In genomic region chr3:183870563-183870962, GRCh38 we compare ENCODE assay signal across 17 cellular contexts.
"Had no signal": no experiment of that assay in that cellular context is flagged by ENCODE, and none has a peak within 500 bp of the region (broad histone marks: within the 10 kb centered on the region; RNA-seq: fewer than 3 reads in every experiment).

No MANE protein-coding gene starts in this region.

- H3K27ac ChIP-seq: colonic mucosa, esophagus muscularis mucosa, thyroid gland had no signal

- H3K4me1 ChIP-seq: colonic mucosa, thyroid gland had no signal

- H3K4me3 ChIP-seq: colonic mucosa, esophagus muscularis mucosa, lung, thyroid gland had no signal

- ATAC-seq: activated CD4-positive, CD25-positive, alpha-beta regulatory T cell treated with anti-CD3 and anti-CD28 coated beads, Interleukin-2, amount 50 U/mL, for 24 hours; activated CD8-positive, alpha-beta memory T cell treated with anti-CD3 and anti-CD28 coated beads, Interleukin-2, amount 10 ng/mL, durations not matched to agents 7 days and 5 days had no signal

- DNase-seq: activated CD8-positive, alpha-beta memory T cell treated with anti-CD3 and anti-CD28 coated beads, Interleukin-2, amount 10 ng/mL, durations not matched to agents 7 days and 5 days; activated T-cell treated with anti-CD3 and anti-CD28 coated beads, Interleukin-2, amount 50 U/mL, for 48 hours; amniotic stem cell; caudate nucleus; colonic mucosa; effector CD4-positive, alpha-beta T cell; islet precursor cell; naive B cell; nucleus accumbens; posterior cingulate gyrus; retina; stimulated activated CD4-positive, alpha-beta T cell treated with anti-CD3 and anti-CD28 coated beads, Interleukin-12 subunit alpha, Interleukin-12 subunit beta, amount 100 ng/mL, for 4 hours; stimulated activated CD4-positive, alpha-beta T cell treated with anti-CD3 and anti-CD28 coated beads, Interleukin-2, amount 100 ng/mL, for 24 hours; thyroid gland had no signal

- H3K27me3 ChIP-seq: colonic mucosa, esophagus muscularis mucosa, thyroid gland had no signal

- H3K27ac Mint-ChIP-seq: activated CD8-positive, alpha-beta memory T cell treated with anti-CD3 and anti-CD28 coated beads, Interleukin-2, amount 10 ng/mL, durations not matched to agents 7 days and 5 days had no signal

- H3K4me3 Mint-ChIP-seq: activated CD8-positive, alpha-beta memory T cell treated with anti-CD3 and anti-CD28 coated beads, Interleukin-2, amount 10 ng/mL, durations not matched to agents 7 days and 5 days had no signal

- H3K27me3 Mint-ChIP-seq: activated CD8-positive, alpha-beta memory T cell treated with anti-CD3 and anti-CD28 coated beads, Interleukin-2, amount 10 ng/mL, durations not matched to agents 7 days and 5 days; naive B cell had no signal

- H3K9me3 ChIP-seq: colonic mucosa, esophagus muscularis mucosa, thyroid gland had no signal

- H3K9me3 Mint-ChIP-seq: naive B cell had no signal
